In the genomic region with DNA sequence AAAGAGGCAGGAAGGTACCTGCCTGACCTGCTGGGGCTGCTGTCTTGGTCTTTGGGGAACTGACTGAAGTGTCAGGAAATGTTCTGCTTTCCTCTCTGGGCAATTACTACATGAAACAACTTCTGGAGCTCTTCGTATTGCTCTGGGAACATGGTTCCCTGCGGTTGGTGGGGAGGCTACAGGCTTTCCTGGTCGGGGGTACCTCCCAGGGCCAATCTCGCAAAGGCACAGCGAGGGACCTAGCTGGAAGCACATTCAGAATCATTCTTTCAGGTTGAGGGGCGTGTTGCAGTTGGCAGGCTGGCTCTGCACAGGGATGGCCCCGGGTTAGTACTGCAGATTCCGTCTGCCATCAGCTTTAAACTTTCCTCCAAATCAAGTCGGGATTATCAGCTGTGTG, we compare ENCODE assay signal across 18 cellular contexts.
A peak's percentile ranks its signal among the peaks of the same experiment; 100 is the strongest.
DNase-seq lines count a peak whose midpoint lies in the region; ATAC-seq, FAIRE-seq and TF ChIP-seq lines count a peak whose summit lies in the region.
"Had no signal": no experiment of that assay in that cellular context is flagged by ENCODE, and none has a peak within 500 bp of the region (broad histone marks: within the 10 kb centered on the region; RNA-seq: fewer than 3 reads in every experiment).

No MANE protein-coding gene starts in this region.

- no peaks in the 10 kb centered on the region for H3K23me2 ChIP-seq in H1 (ENCODE audit: low read depth, low read length)

- H2BK12ac ChIP-seq in H1 (ENCODE audit: low read depth, low read length) = no peak overlapping the region

- H3K4me3 ChIP-seq in SK-N-MC (peak overlapping the region; percentile 50), H1 (ENCODE audit: extremely low read depth in 1 of 4, insufficient read depth in 2 of 4, low read depth in 3 of 4, low read length in 4 of 4) (no peak overlapping the region)
- no peak overlapping the region for H3K4me3 ChIP-seq in CD8-positive, alpha-beta T cell (ENCODE audit: low read depth, low read length)

- H3K18ac ChIP-seq in H1 (ENCODE audit: extremely low read depth, low read length) = no peak overlapping the region

- TF ChIP-seq EP300 in H1 (IDR thresholded peaks at IDR 0.05; ENCODE audit: borderline replicate concordance in 1 of 2, low read depth in 2 of 2, low read length in 2 of 2) = no peak

- H3K79me2 ChIP-seq in H1 (ENCODE audit: control insufficient read depth in 1 of 2, insufficient read depth in 2 of 2, low read length in 2 of 2) = no peaks in the 10 kb centered on the region

- H2BK120ac ChIP-seq in H1 (replicated peaks; ENCODE audit: low read depth, low read length) = no peak overlapping the region

- H4K5ac ChIP-seq in H1 (ENCODE audit: insufficient read length, low read depth, low read length) = no peak overlapping the region

- H3K27ac ChIP-seq in C4-2B = peak overlapping the region; percentile 70
- peak overlapping the region; percentile 97 for H3K27ac ChIP-seq in SK-N-MC
- H3K27ac ChIP-seq in H1 (ENCODE audit: low read depth, low read length) = no peak overlapping the region
- no peak overlapping the region for H3K27ac ChIP-seq in CD8-positive, alpha-beta T cell (ENCODE audit: low read depth, low read length)

- FAIRE-seq in H1 (lab: Jason Lieb, UNC) (no peak), urothelium cell line (lab: Jason Lieb, UNC) (peak; percentile 37)
- FAIRE-seq: A204.1, D721Med, H54 had no signal

- no peak overlapping the region for H3K56ac ChIP-seq in H1 (replicated peaks; ENCODE audit: insufficient read length, low read depth, low read length)

- H3K27ac Mint-ChIP-seq in CD8-positive, alpha-beta T cell = no peak overlapping the region

- TF ChIP-seq CTCF in C4-2B (conservative IDR thresholded peaks at IDR 0.05) = no peak
- TF ChIP-seq CTCF in H1 (IDR thresholded peaks at IDR 0.05; ENCODE audit: control extremely low read depth in 1 of 3, insufficient read depth in 1 of 3, low read depth in 1 of 3, low read length in 3 of 3) = no peak
- TF ChIP-seq CTCF in CD8-positive, alpha-beta T cell (IDR thresholded peaks at IDR 0.05) = no peak

- H3K79me1 ChIP-seq in H1 (ENCODE audit: low read depth, low read length) = no peaks in the 10 kb centered on the region

- H3K4ac ChIP-seq in H1 (replicated peaks; ENCODE audit: insufficient read length, low read depth, low read length) = no peak overlapping the region

- no peaks in the 10 kb centered on the region for H3K9me3 Mint-ChIP-seq in CD8-positive, alpha-beta T cell
- H3K9me3 Mint-ChIP-seq: CD14-positive monocyte had no signal

- H2AK5ac ChIP-seq in H1 (ENCODE audit: low read depth, low read length) = no peak overlapping the region

- intact Hi-C loops in CD8-positive, alpha-beta T cell (cut with DNase I, micrococcal nuclease) = no loop called here

- H3K27me3 ChIP-seq in H1 (replicated peaks in 1 of 4; ENCODE audit: control insufficient read depth in 3 of 4, extremely low read depth in 1 of 4, insufficient read depth in 3 of 4, low read length in 3 of 4) = no peaks in the 10 kb centered on the region
- peaks cover 3% of the 10 kb centered on the region for H3K27me3 ChIP-seq in CD8-positive, alpha-beta T cell (ENCODE audit: insufficient read depth, low read length)

- POLR2A ChIA-PET in H1 (lab: Charles Lee; ENCODE audit: partially characterized antibody) = no interaction called here
- POLR2A ChIA-PET in CD8-positive, alpha-beta T cell (lab: Charles Lee) = interaction anchor here (1.1 kb wide), 1 partner anchor 9 kb away, joined by 3 read pairs; no protein-coding TSS in a partner anchor

- CTCF ChIA-PET in H1 (lab: Charles Lee; ENCODE audit: partially characterized antibody) = interaction anchor here (0.7 to 1.5 kb wide), 10 partner anchors 9 to 746 kb away, joined by 3 to 6 read pairs (median 3); no protein-coding TSS in a partner anchor
- CTCF ChIA-PET in CD8-positive, alpha-beta T cell (lab: Charles Lee) = no interaction called here

- no peak overlapping the region for H2BK20ac ChIP-seq in H1 (ENCODE audit: low read length)

- H3K9ac ChIP-seq in SK-N-MC (ENCODE audit: insufficient read length) (no peak overlapping the region), H1 (replicated peaks in 1 of 4; ENCODE audit: extremely low read depth in 1 of 4, low read depth in 3 of 4, low read length in 3 of 4) (no peak overlapping the region)

- no peak overlapping the region for H3K23ac ChIP-seq in H1 (ENCODE audit: insufficient read length)

- H2BK5ac ChIP-seq in H1 (ENCODE audit: low read depth, low read length) = no peak overlapping the region

- no peak overlapping the region for H3K4me3 Mint-ChIP-seq in CD8-positive, alpha-beta T cell
- H3K4me3 Mint-ChIP-seq: CD14-positive monocyte had no signal

- H3K9me3 ChIP-seq in SK-N-MC (ENCODE audit: low read depth, low read length) (no peaks in the 10 kb centered on the region), H1 (ENCODE audit: insufficient read depth in 2 of 2, low read depth in 1 of 2, low read length in 1 of 2) (no peaks in the 10 kb centered on the region)
- no peaks in the 10 kb centered on the region for H3K9me3 ChIP-seq in CD8-positive, alpha-beta T cell (ENCODE audit: low read length)

- H4K20me1 ChIP-seq in H1 (replicated peaks in 1 of 2; ENCODE audit: control insufficient read depth in 1 of 2, insufficient read depth in 2 of 2, low read length in 2 of 2) = no peaks in the 10 kb centered on the region

- H3K4me2 ChIP-seq in H1 (ENCODE audit: insufficient read depth in 1 of 2, low read depth in 2 of 2, low read length in 2 of 2) = no peak overlapping the region

- DNase-seq in SK-N-MC (ENCODE audit: low read depth, low spot score) = no peak
- DNase-seq in H1 (ENCODE audit: low read depth in 1 of 2, low spot score in 2 of 2) = no peak
- DNase-seq in urothelium cell line (ENCODE audit: low spot score) = no peak
- no peak for DNase-seq in activated naive CD4-positive, alpha-beta T cell treated with Interleukin-2 at 50 U/mL for 16 hours
- DNase-seq in CD8-positive, alpha-beta T cell = no peak
- DNase-seq: KG1, MM.1S, NCI-H2029, NCI-H526 treated with DMSO at 0.1 percent for 48 hours, Right ventricle myocardium superior, RPMI8226, T-helper 1 cell had no signal

- H3K4me1 Mint-ChIP-seq in CD8-positive, alpha-beta T cell (ENCODE audit: low read depth) = no peaks in the 10 kb centered on the region

- 84% methylated on average over 9 of the region's 9 CpGs; no CpG with 5 or more reads in 1 of the 2 experiments for WGBS in H1 (ENCODE audit: extremely low coverage in 1 of 2, insufficient coverage in 1 of 2, insufficient read length in 1 of 2, insufficient replicate concordance in 2 of 2, low coverage in 1 of 2, low lambda C conversion rate in 2 of 2, missing lambda C conversion rate in 1 of 2), 2 experiments

- peaks cover 7% of the 10 kb centered on the region for H3K27me3 Mint-ChIP-seq in CD8-positive, alpha-beta T cell (ENCODE audit: low read depth)

- no peak overlapping the region for H2BK15ac ChIP-seq in H1 (ENCODE audit: low read length)

- no peaks in the 10 kb centered on the region for H3K36me3 Mint-ChIP-seq in CD8-positive, alpha-beta T cell
- H3K36me3 Mint-ChIP-seq: CD14-positive monocyte had no signal

- TF ChIP-seq POLR2A in H1 (IDR thresholded peaks at IDR 0.05; ENCODE audit: control extremely low read depth in 1 of 2, low read depth in 2 of 2, low read length in 2 of 2) = no peak

- H3K36me3 ChIP-seq in SK-N-MC (ENCODE audit: insufficient read depth, low read length) (no peaks in the 10 kb centered on the region), H1 (ENCODE audit: control insufficient read depth in 2 of 4, insufficient read depth in 4 of 4, low read length in 3 of 4) (no peaks in the 10 kb centered on the region)
- H3K36me3 ChIP-seq in CD8-positive, alpha-beta T cell (ENCODE audit: insufficient read depth, low read length) = no peaks in the 10 kb centered on the region

- peak overlapping the region; percentile 21; the same call in 1 of the 2 replicates for H2AFZ ChIP-seq in H1 (ENCODE audit: low read length)

- no peaks in the 10 kb centered on the region for H3K4me1 ChIP-seq in H1 (replicated peaks in 1 of 4; ENCODE audit: control insufficient read depth in 3 of 4, insufficient read depth in 4 of 4, low read length in 3 of 4)
- no peaks in the 10 kb centered on the region for H3K4me1 ChIP-seq in CD8-positive, alpha-beta T cell (ENCODE audit: insufficient read depth, low read length)

- no peak overlapping the region for H3K14ac ChIP-seq in H1 (ENCODE audit: insufficient read length)

- ATAC-seq in HG03175 (IDR thresholded peaks at IDR 0.05; ENCODE audit: unreplicated experiment) = no peak
- ATAC-seq in CD8-positive, alpha-beta T cell = no peak

- H4K8ac ChIP-seq in H1 (ENCODE audit: extremely low read depth, insufficient read depth, low read length) = no peak overlapping the region

- no peak overlapping the region for H4K91ac ChIP-seq in H1 (replicated peaks; ENCODE audit: insufficient read length, low read length)

- no peak for TF ChIP-seq RAD21 in H1 (IDR thresholded peaks at IDR 0.05 in 1 of 2, conservative IDR thresholded peaks at IDR 0.05 in 1 of 2; ENCODE audit: low read depth in 2 of 2, low read length in 2 of 2)

TF ChIP-seq in H1, 55 proteins besides CTCF, POLR2A, EP300 and RAD21:
- TF ChIP-seq RNF2 (IDR thresholded peaks at IDR 0.05; ENCODE audit: borderline replicate concordance, low read depth, low read length, missing control alignments, poor library complexity, severe bottlenecking) (no peak), RFX5 (IDR thresholded peaks at IDR 0.05; ENCODE audit: borderline replicate concordance, low read depth, low read length) (no peak), HDAC2 (IDR thresholded peaks at IDR 0.05; ENCODE audit: borderline replicate concordance in 1 of 2, low read depth in 2 of 2, low read length in 2 of 2) (no peak), NANOG (IDR thresholded peaks at IDR 0.05; ENCODE audit: insufficient read depth, low read depth, low read length, poor library complexity, severe bottlenecking) (no peak), GABPA (IDR thresholded peaks at IDR 0.05; ENCODE audit: borderline replicate concordance, insufficient read depth, low read length) (no peak), HDAC6 (IDR thresholded peaks at IDR 0.05; ENCODE audit: low read depth, low read length) (no peak)
- TF ChIP-seq, protein P1, sequence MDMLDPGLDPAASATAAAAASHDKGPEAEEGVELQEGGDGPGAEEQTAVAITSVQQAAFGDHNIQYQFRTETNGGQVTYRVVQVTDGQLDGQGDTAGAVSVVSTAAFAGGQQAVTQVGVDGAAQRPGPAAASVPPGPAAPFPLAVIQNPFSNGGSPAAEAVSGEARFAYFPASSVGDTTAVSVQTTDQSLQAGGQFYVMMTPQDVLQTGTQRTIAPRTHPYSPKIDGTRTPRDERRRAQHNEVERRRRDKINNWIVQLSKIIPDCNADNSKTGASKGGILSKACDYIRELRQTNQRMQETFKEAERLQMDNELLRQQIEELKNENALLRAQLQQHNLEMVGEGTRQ (IDR thresholded peaks at IDR 0.05; ENCODE audit: low read length) = no peak

Comparison
In these comparisons a context has a peak if more than half of its experiments do, and no peak if none do; other contexts are left out.
1. H3K27ac ChIP-seq: peak in C4-2B (single experiment) and SK-N-MC (single experiment); none in H1 (single experiment) and CD8-positive, alpha-beta T cell (single experiment).